In the genomic region with DNA sequence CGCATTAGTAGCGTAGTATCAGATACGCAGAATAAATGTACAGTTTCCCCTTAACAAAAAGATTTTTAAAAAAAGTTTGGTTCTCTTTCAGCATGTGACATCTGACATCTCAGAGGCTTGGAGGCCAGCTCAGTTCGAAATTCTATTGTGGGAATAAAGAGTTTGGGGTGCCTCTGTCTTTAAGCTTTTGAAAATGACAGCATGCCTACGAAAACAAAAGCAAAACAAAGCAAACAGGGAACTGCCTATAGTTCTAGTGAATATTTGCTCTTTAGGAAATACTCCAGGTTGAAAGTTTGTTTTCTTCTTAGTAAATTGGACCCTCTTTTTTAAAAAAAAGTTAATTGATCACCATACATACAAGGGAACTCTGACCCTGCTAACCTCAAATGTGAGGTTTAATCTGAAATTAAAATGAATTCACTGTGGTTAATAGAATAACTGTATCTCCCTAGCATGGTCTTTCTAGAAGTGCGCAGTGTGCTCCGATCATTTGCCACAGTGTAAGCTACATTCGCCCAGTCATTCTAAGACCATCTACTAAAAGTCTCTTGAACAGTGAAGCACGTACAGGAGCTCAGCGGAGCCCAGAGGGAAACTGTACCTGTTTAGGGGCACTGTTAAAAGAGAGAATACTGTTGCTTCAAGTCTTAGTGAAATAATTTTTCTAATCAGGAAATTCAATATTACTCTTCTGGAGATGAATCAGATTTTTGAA, we compare ENCODE assay signal across 28 cellular contexts.
"Had no signal": no experiment of that assay in that cellular context is flagged by ENCODE, and none has a peak within 500 bp of the region (broad histone marks: within the 10 kb centered on the region; RNA-seq: fewer than 3 reads in every experiment).

No MANE protein-coding gene starts in this region.

- H3K9me3 Mint-ChIP-seq: natural killer cell treated with Interleukin-12 subunit alpha and Interleukin-12 subunit beta and Interleukin-15 and Interleukin-18, amount 100 ng/mL, for 72 hours; stimulated activated effector memory CD8-positive, alpha-beta T cell treated with anti-CD3 and anti-CD28 coated beads, Interleukin-12 subunit alpha, Interleukin-12 subunit beta, amount 100 ng/mL, for 72 hours; type B pancreatic cell had no signal

- H3K4me1 Mint-ChIP-seq: memory B cell; naive B cell; stimulated activated effector memory CD8-positive, alpha-beta T cell treated with anti-CD3 and anti-CD28 coated beads, Interleukin-12 subunit alpha, Interleukin-12 subunit beta, amount 100 ng/mL, for 72 hours had no signal

- H3K27me3 ChIP-seq: dorsolateral prefrontal cortex, gastrocnemius medialis, hepatocyte, ovary, sigmoid colon, stomach, thyroid gland had no signal

- H3K27ac Mint-ChIP-seq: memory B cell; naive B cell; natural killer cell treated with Interleukin-12 subunit alpha and Interleukin-12 subunit beta and Interleukin-15 and Interleukin-18, amount 100 ng/mL, for 72 hours; stimulated activated effector memory CD8-positive, alpha-beta T cell treated with anti-CD3 and anti-CD28 coated beads, Interleukin-12 subunit alpha, Interleukin-12 subunit beta, amount 100 ng/mL, for 72 hours; type B pancreatic cell had no signal

- H3K79me2 ChIP-seq: hepatocyte had no signal

- H3K36me3 Mint-ChIP-seq: memory B cell; naive B cell; natural killer cell treated with Interleukin-12 subunit alpha and Interleukin-12 subunit beta and Interleukin-15 and Interleukin-18, amount 100 ng/mL, for 72 hours; stimulated activated effector memory CD8-positive, alpha-beta T cell treated with anti-CD3 and anti-CD28 coated beads, Interleukin-12 subunit alpha, Interleukin-12 subunit beta, amount 100 ng/mL, for 72 hours; type B pancreatic cell had no signal

- H3K27ac ChIP-seq: dorsolateral prefrontal cortex, epithelial cell of prostate, gastrocnemius medialis, hepatocyte, ovary, psoas muscle, sigmoid colon, stomach, thyroid gland had no signal

- H3K36me3 ChIP-seq: gastrocnemius medialis, ovary, sigmoid colon, stomach, thyroid gland had no signal

- DNase-seq: dorsolateral prefrontal cortex; effector CD4-positive, alpha-beta T cell; foreskin fibroblast; gastrocnemius medialis; head of caudate nucleus; kidney; mucosa of descending colon; naive B cell; occipital lobe; ovary; posterior cingulate gyrus; psoas muscle; right cardiac atrium; sigmoid colon; stimulated activated CD4-positive, alpha-beta T cell treated with anti-CD3 and anti-CD28 coated beads, Interleukin-2, amount 100 ng/mL, for 24 hours; stimulated activated CD4-positive, alpha-beta T cell treated with anti-CD3 and anti-CD28 coated beads, Interleukin-4, amount 100 ng/mL, for 24 hours; stimulated activated naive CD4-positive, alpha-beta T cell treated with Interleukin-2 at 50 U/mL for 16 hours; stomach; thyroid gland had no signal

- H3K4me3 Mint-ChIP-seq: memory B cell; naive B cell; natural killer cell treated with Interleukin-12 subunit alpha and Interleukin-12 subunit beta and Interleukin-15 and Interleukin-18, amount 100 ng/mL, for 72 hours; stimulated activated effector memory CD8-positive, alpha-beta T cell treated with anti-CD3 and anti-CD28 coated beads, Interleukin-12 subunit alpha, Interleukin-12 subunit beta, amount 100 ng/mL, for 72 hours; type B pancreatic cell had no signal

- H3K4me1 ChIP-seq: gastrocnemius medialis, psoas muscle, sigmoid colon, stomach, thyroid gland had no signal

- H3K9me3 ChIP-seq: gastrocnemius medialis, ovary, psoas muscle, sigmoid colon, thyroid gland had no signal

- H2AFZ ChIP-seq: hepatocyte had no signal

- ATAC-seq: esophagus mucosa; gastrocnemius medialis; left lobe of liver; mucosa of descending colon; natural killer cell treated with Interleukin-12 subunit alpha and Interleukin-12 subunit beta and Interleukin-15 and Interleukin-18, amount 100 ng/mL, for 72 hours; psoas muscle; right cardiac atrium; stimulated activated effector memory CD8-positive, alpha-beta T cell treated with anti-CD3 and anti-CD28 coated beads, Interleukin-12 subunit alpha, Interleukin-12 subunit beta, amount 100 ng/mL, for 72 hours had no signal

- H3K4me2 ChIP-seq: hepatocyte had no signal

- H3K4me3 ChIP-seq: dorsolateral prefrontal cortex, gastrocnemius medialis, hepatocyte, lung, mucosa of descending colon, ovary, psoas muscle, sigmoid colon, stomach, thyroid gland had no signal

- H3K27me3 Mint-ChIP-seq: memory B cell; naive B cell; natural killer cell treated with Interleukin-12 subunit alpha and Interleukin-12 subunit beta and Interleukin-15 and Interleukin-18, amount 100 ng/mL, for 72 hours; type B pancreatic cell had no signal
